Comparison of ENCODE assay signal across 21 cellular contexts in the genomic region with DNA sequence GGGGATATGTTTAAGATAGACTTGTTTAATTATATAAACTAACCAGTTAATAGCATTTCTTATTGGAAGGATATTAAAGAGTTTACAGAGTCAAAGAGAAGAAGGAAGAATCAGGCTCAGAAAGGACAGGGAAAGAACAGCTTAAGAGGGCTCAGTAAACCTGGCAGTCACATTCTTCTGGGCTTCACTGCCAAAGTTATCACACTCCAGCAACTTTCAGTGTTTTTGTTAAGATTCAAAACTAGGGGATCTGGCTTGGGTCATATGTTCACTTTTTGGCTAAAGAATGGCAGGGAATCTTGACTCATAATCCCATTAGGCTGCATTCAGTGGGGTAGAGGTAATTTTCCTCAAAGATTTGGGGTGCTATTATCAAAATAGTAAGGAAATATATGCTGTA.
DNase-seq lines count a peak whose midpoint lies in the region; ATAC-seq, FAIRE-seq and TF ChIP-seq lines count a peak whose summit lies in the region.
"Had no signal": no experiment of that assay in that cellular context is flagged by ENCODE, and none has a peak within 500 bp of the region (broad histone marks: within the 10 kb centered on the region; RNA-seq: fewer than 3 reads in every experiment).

No MANE protein-coding gene starts in this region.

- in situ Hi-C loops in Panc1 (cut with HindIII; ENCODE audit: low pct_unique_long_range_greater_than_20kb, low sequenced_read_pairs): no loop called here
- in situ Hi-C loops in HAP-1 (cut with MboI; ENCODE audit: low sequenced_read_pairs): no loop called here

- H2AFZ ChIP-seq in H1 (ENCODE audit: low read length) (no peak overlapping the region), mesenchymal stem cell (ENCODE audit: low read depth, low read length) (no peak overlapping the region), smooth muscle cell (ENCODE audit: low read depth) (no peak overlapping the region)

- H2BK12ac ChIP-seq in H1 (ENCODE audit: low read depth, low read length) (no peak overlapping the region), mesenchymal stem cell (ENCODE audit: low read length in 2 of 2) (no peak overlapping the region)

- TF ChIP-seq POLR2A in H1 (IDR thresholded peaks at IDR 0.05; ENCODE audit: control extremely low read depth in 1 of 2, low read depth in 2 of 2, low read length in 2 of 2): no peak
- TF ChIP-seq POLR2A in Peyer's patch (IDR thresholded peaks at IDR 0.05): no peak

- TF ChIP-seq CTCF in Panc1 (IDR thresholded peaks at IDR 0.05) (no peak), H1 (IDR thresholded peaks at IDR 0.05; ENCODE audit: control extremely low read depth in 1 of 3, insufficient read depth in 1 of 3, low read depth in 1 of 3, low read length in 3 of 3) (no peak), smooth muscle cell (IDR thresholded peaks at IDR 0.05; ENCODE audit: borderline replicate concordance, insufficient read depth, poor library complexity, severe bottlenecking) (no peak), Peyer's patch (IDR thresholded peaks at IDR 0.05) (no peak)

- no peaks in the 10 kb centered on the region for H3K9me3 ChIP-seq in Panc1 (ENCODE audit: control insufficient read depth, insufficient read depth, low read depth, low read length)
- H3K9me3 ChIP-seq in H1 (ENCODE audit: insufficient read depth in 2 of 2, low read depth in 1 of 2, low read length in 1 of 2): no peaks in the 10 kb centered on the region
- no peaks in the 10 kb centered on the region for H3K9me3 ChIP-seq in mesenchymal stem cell (ENCODE audit: control insufficient read depth, low read length)
- H3K9me3 ChIP-seq in smooth muscle cell (replicated peaks; ENCODE audit: low read depth): no peaks in the 10 kb centered on the region
- no peaks in the 10 kb centered on the region for H3K9me3 ChIP-seq in Peyer's patch
- H3K9me3 ChIP-seq in HAP-1: no peaks in the 10 kb centered on the region
- H3K9me3 ChIP-seq: BE2C had no signal

- H2BK15ac ChIP-seq in H1 (ENCODE audit: low read length) (no peak overlapping the region), mesenchymal stem cell (ENCODE audit: low read depth, poor library complexity, severe bottlenecking) (no peak overlapping the region)

- no peak overlapping the region for H2BK5ac ChIP-seq in H1 (ENCODE audit: low read depth, low read length)
- no peak overlapping the region for H2BK5ac ChIP-seq in mesenchymal stem cell (ENCODE audit: low read depth, low read length, poor library complexity, severe bottlenecking)

- no peaks in the 10 kb centered on the region for H3K36me3 ChIP-seq in Panc1 (ENCODE audit: control insufficient read depth, insufficient read depth, low read length)
- no peaks in the 10 kb centered on the region for H3K36me3 ChIP-seq in H1 (ENCODE audit: control insufficient read depth in 2 of 4, insufficient read depth in 4 of 4, low read length in 3 of 4)
- no peaks in the 10 kb centered on the region for H3K36me3 ChIP-seq in mesenchymal stem cell (ENCODE audit: control insufficient read depth in 1 of 2, insufficient read depth in 2 of 2, low read depth in 1 of 2, low read length in 2 of 2)
- no peaks in the 10 kb centered on the region for H3K36me3 ChIP-seq in smooth muscle cell (ENCODE audit: low read depth)
- no peaks in the 10 kb centered on the region for H3K36me3 ChIP-seq in Peyer's patch
- H3K36me3 ChIP-seq in HAP-1 (replicated peaks): no peaks in the 10 kb centered on the region
- H3K36me3 ChIP-seq: BE2C had no signal

- no peak overlapping the region for H4K91ac ChIP-seq in H1 (replicated peaks; ENCODE audit: insufficient read length, low read length)
- no peak overlapping the region for H4K91ac ChIP-seq in mesenchymal stem cell (ENCODE audit: low read length)

- no TSS peak for BruUV-seq in Panc1 (replicated peaks; lab: Mats Ljungman, UMichigan)

- H3F3A ChIP-seq in smooth muscle cell (ENCODE audit: low read depth): peaks cover 6% of the 10 kb centered on the region

- no peak for TF ChIP-seq EP300 in H1 (IDR thresholded peaks at IDR 0.05; ENCODE audit: borderline replicate concordance in 1 of 2, low read depth in 2 of 2, low read length in 2 of 2)

- POLR2A ChIA-PET in Panc1 (lab: Charles Lee) (no interaction called here), H1 (lab: Charles Lee; ENCODE audit: partially characterized antibody) (no interaction called here)

- no peak overlapping the region for H3K56ac ChIP-seq in H1 (replicated peaks; ENCODE audit: insufficient read length, low read depth, low read length)

- H3K23ac ChIP-seq in H1 (ENCODE audit: insufficient read length) (no peak overlapping the region), mesenchymal stem cell (ENCODE audit: low read length in 2 of 2) (no peak overlapping the region)

- CTCF ChIA-PET in Panc1 (lab: Charles Lee) (no interaction called here), H1 (lab: Charles Lee; ENCODE audit: partially characterized antibody) (interaction anchor here (0.8 to 1.2 kb wide), 2 partner anchors 8 to 14 kb away, joined by 3 read pairs; no protein-coding TSS in a partner anchor)

- TF ChIP-seq RAD21 in H1 (IDR thresholded peaks at IDR 0.05 in 1 of 2, conservative IDR thresholded peaks at IDR 0.05 in 1 of 2; ENCODE audit: low read depth in 2 of 2, low read length in 2 of 2): no peak

- H3K14ac ChIP-seq in H1 (ENCODE audit: insufficient read length) (no peak overlapping the region), mesenchymal stem cell (ENCODE audit: low read length in 2 of 2) (no peak overlapping the region)

- H4K5ac ChIP-seq in H1 (ENCODE audit: insufficient read length, low read depth, low read length): no peak overlapping the region

- no peaks in the 10 kb centered on the region for H3K79me2 ChIP-seq in H1 (ENCODE audit: control insufficient read depth in 1 of 2, insufficient read depth in 2 of 2, low read length in 2 of 2)
- no peaks in the 10 kb centered on the region for H3K79me2 ChIP-seq in smooth muscle cell (ENCODE audit: low read depth)

- H4K8ac ChIP-seq in H1 (ENCODE audit: extremely low read depth, insufficient read depth, low read length): no peak overlapping the region
- H4K8ac ChIP-seq in mesenchymal stem cell (ENCODE audit: low read length): no peak overlapping the region

- H3K9ac ChIP-seq in H1 (replicated peaks in 1 of 4; ENCODE audit: extremely low read depth in 1 of 4, low read depth in 3 of 4, low read length in 3 of 4): no peak overlapping the region
- peak overlapping the region; percentile 59 for H3K9ac ChIP-seq in mesenchymal stem cell (ENCODE audit: low read length)
- no peak overlapping the region for H3K9ac ChIP-seq in smooth muscle cell (ENCODE audit: low read depth)

- no peaks in the 10 kb centered on the region; the same call in 1 of the 2 replicates for H3K23me2 ChIP-seq in H1 (ENCODE audit: low read depth, low read length)

- H3K18ac ChIP-seq in H1 (ENCODE audit: extremely low read depth, low read length) (no peak overlapping the region), mesenchymal stem cell (ENCODE audit: low read depth in 1 of 2, low read length in 2 of 2) (no peak overlapping the region)

- H3K4me2 ChIP-seq in H1 (ENCODE audit: insufficient read depth in 1 of 2, low read depth in 2 of 2, low read length in 2 of 2) (no peak overlapping the region), mesenchymal stem cell (ENCODE audit: low read length, poor library complexity, severe bottlenecking) (no peak overlapping the region), smooth muscle cell (no peak overlapping the region)

- peak overlapping the region; percentile 29; the same call in 1 of the 2 replicates for H3K27ac ChIP-seq in Panc1 (ENCODE audit: low read length)
- no peak overlapping the region for H3K27ac ChIP-seq in H1 (ENCODE audit: low read depth, low read length)
- peak overlapping the region; percentile 13 for H3K27ac ChIP-seq in mesenchymal stem cell (ENCODE audit: low read length, poor library complexity, severe bottlenecking)
- H3K27ac ChIP-seq in smooth muscle cell (ENCODE audit: low read depth): peak overlapping the region; percentile 3
- no peak overlapping the region for H3K27ac ChIP-seq in Peyer's patch

- no peaks in the 10 kb centered on the region for H3K27me3 ChIP-seq in Panc1 (ENCODE audit: control insufficient read depth, insufficient read depth, low read length)
- H3K27me3 ChIP-seq in H1 (replicated peaks in 1 of 4; ENCODE audit: control insufficient read depth in 3 of 4, extremely low read depth in 1 of 4, insufficient read depth in 3 of 4, low read length in 3 of 4): no peaks in the 10 kb centered on the region
- no peaks in the 10 kb centered on the region for H3K27me3 ChIP-seq in mesenchymal stem cell (ENCODE audit: control insufficient read depth in 1 of 2, insufficient read depth in 1 of 2, low read length in 2 of 2)
- H3K27me3 ChIP-seq in smooth muscle cell (ENCODE audit: low read depth): no peaks in the 10 kb centered on the region
- no peaks in the 10 kb centered on the region for H3K27me3 ChIP-seq in Peyer's patch
- no peaks in the 10 kb centered on the region for H3K27me3 ChIP-seq in HAP-1 (ENCODE audit: low read depth)
- H3K27me3 ChIP-seq: BE2C had no signal

- ATAC-seq in Panc1: no peak
- ATAC-seq: PC-3 had no signal

- DNase-seq in Panc1 (ENCODE audit: low read depth, low spot score): no peak
- DNase-seq in H1 (ENCODE audit: low read depth in 1 of 2, low spot score in 2 of 2): no peak
- no peak for DNase-seq in mesenchymal stem cell
- DNase-seq in smooth muscle cell (lab: John Stamatoyannopoulos, UW; ENCODE audit: unreplicated experiment): no peak
- no peak for DNase-seq in Peyer's patch
- no peak for DNase-seq in stimulated activated CD4-positive, alpha-beta T cell treated with anti-CD3 and anti-CD28 coated beads, Interleukin-2, amount 100 ng/mL, for 24 hours
- no peak for DNase-seq in iPS-NIHi11 (ENCODE audit: low spot score)
- no peak for DNase-seq in HAP-1 (ENCODE audit: low spot score in 2 of 2)
- DNase-seq: BE2C; CD4-positive, alpha-beta memory T cell; DND-41; GDM1; H9; KG1; NCI-H1092 treated with DMSO at 0.1 percent for 48 hours; NCI-H1694; NCI-H2107; NCI-H345; NCI-H69; PC-3 had no signal

- intact Hi-C loops in Panc1 (cut with micrococcal nuclease; ENCODE audit: unreplicated experiment): no loop called here

- H3K4me3 ChIP-seq in Panc1 (ENCODE audit: low read depth in 2 of 2, low read length in 2 of 2) (no peak overlapping the region), H1 (ENCODE audit: extremely low read depth in 1 of 4, insufficient read depth in 2 of 4, low read depth in 3 of 4, low read length in 4 of 4) (no peak overlapping the region), mesenchymal stem cell (ENCODE audit: insufficient read depth in 1 of 2, low read depth in 1 of 2, low read length in 2 of 2) (no peak overlapping the region), smooth muscle cell (no peak overlapping the region), Peyer's patch (no peak overlapping the region), HAP-1 (no peak overlapping the region)

- H3K79me1 ChIP-seq in H1 (ENCODE audit: low read depth, low read length): no peaks in the 10 kb centered on the region
- no peaks in the 10 kb centered on the region for H3K79me1 ChIP-seq in mesenchymal stem cell (replicated peaks; ENCODE audit: low read length, poor library complexity, severe bottlenecking)

- H3K4ac ChIP-seq in H1 (replicated peaks; ENCODE audit: insufficient read length, low read depth, low read length) (no peak overlapping the region), mesenchymal stem cell (ENCODE audit: low read depth in 1 of 2, low read length in 2 of 2) (no peak overlapping the region)

- FAIRE-seq in H1 (lab: Jason Lieb, UNC): peak; percentile 32
- FAIRE-seq: GM12892 had no signal

- no peak overlapping the region for H2BK20ac ChIP-seq in H1 (ENCODE audit: low read length)

- H4K20me1 ChIP-seq in H1 (replicated peaks in 1 of 2; ENCODE audit: control insufficient read depth in 1 of 2, insufficient read depth in 2 of 2, low read length in 2 of 2) (no peaks in the 10 kb centered on the region), smooth muscle cell (ENCODE audit: low read depth) (no peaks in the 10 kb centered on the region)

- H2BK120ac ChIP-seq in H1 (replicated peaks; ENCODE audit: low read depth, low read length) (no peak overlapping the region), mesenchymal stem cell (ENCODE audit: low read depth, low read length) (no peak overlapping the region)

- no peaks in the 10 kb centered on the region; the same call in 1 of the 2 replicates for H3K4me1 ChIP-seq in Panc1 (ENCODE audit: control insufficient read depth, insufficient read depth, low read length)
- no peaks in the 10 kb centered on the region for H3K4me1 ChIP-seq in H1 (replicated peaks in 1 of 4; ENCODE audit: control insufficient read depth in 3 of 4, insufficient read depth in 4 of 4, low read length in 3 of 4)
- peaks cover 2% of the 10 kb centered on the region for H3K4me1 ChIP-seq in mesenchymal stem cell (ENCODE audit: control insufficient read depth, insufficient read depth, low read depth, low read length)
- H3K4me1 ChIP-seq in smooth muscle cell (ENCODE audit: low read depth): peaks cover 22% of the 10 kb centered on the region
- no peaks in the 10 kb centered on the region for H3K4me1 ChIP-seq in Peyer's patch
- H3K4me1 ChIP-seq in HAP-1: peaks cover 4% of the 10 kb centered on the region; the same call in 1 of the 2 replicates
- H3K4me1 ChIP-seq: BE2C had no signal

- H2AK5ac ChIP-seq in H1 (ENCODE audit: low read depth, low read length): no peak overlapping the region
- no peak overlapping the region for H2AK5ac ChIP-seq in mesenchymal stem cell (ENCODE audit: low read length, severe bottlenecking)

Comparison
In these comparisons a context has a peak if more than half of its experiments do, and no peak if none do; other contexts are left out.
1. H3K27ac ChIP-seq: peak in Panc1 (single experiment), mesenchymal stem cell (single experiment) and smooth muscle cell (single experiment); none in H1 (single experiment) and Peyer's patch (0 of 4).